In the genomic region with DNA sequence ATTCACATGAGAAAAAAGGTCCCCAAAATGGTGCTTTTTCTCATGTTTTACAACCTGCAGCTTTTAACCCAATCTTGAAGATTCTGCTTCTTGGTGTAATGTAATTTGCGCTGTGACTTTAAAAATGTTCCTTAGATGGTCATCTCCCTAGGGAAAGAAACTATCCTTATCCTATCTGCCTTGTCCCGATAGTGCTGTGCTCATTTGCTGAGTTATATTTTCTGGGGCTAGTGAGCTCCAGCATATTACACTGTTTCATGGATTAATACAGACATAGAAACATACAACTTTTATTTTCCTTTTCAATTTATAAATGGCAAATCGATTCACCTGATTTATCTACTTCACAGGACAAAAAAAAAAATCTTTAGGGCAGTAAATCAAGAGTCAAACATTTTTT, we compare ENCODE assay signal across 15 cellular contexts. TPM values are rescaled to one million over a fixed set of nuclear protein-coding genes. Genes with fewer than 3 reads are reported as not detected.
DNase-seq lines count a peak whose midpoint lies in the region; ATAC-seq lines count a peak whose summit lies in the region.
"Had no signal": no experiment of that assay in that cellular context is flagged by ENCODE, and none has a peak within 500 bp of the region (broad histone marks: within the 10 kb centered on the region; RNA-seq: fewer than 3 reads in every experiment).

No MANE protein-coding gene starts in this region.

- H3K4me3 ChIP-seq in BLaER1 treated with 17β-estradiol and CSF1 and Interleukin-3, amounts not matched to agents 10 nM and 100 nM: peak overlapping the region in 6 of 10 experiments; percentile 92 to 97 (median 94); a peak in 7 of 20 replicates
- H3K4me3 ChIP-seq in GM23248: peak overlapping the region; percentile 92
- no peak overlapping the region for H3K4me3 ChIP-seq in naive thymus-derived CD4-positive, alpha-beta T cell (ENCODE audit: low read length)

- no peaks in the 10 kb centered on the region for H3K27me3 Mint-ChIP-seq in activated CD8-positive, alpha-beta T cell treated with anti-CD3 and anti-CD28 coated beads, Interleukin-2, amount 10 ng/mL, durations not matched to agents 7 days and 5 days (ENCODE audit: low read depth)
- no peaks in the 10 kb centered on the region for H3K27me3 Mint-ChIP-seq in naive thymus-derived CD4-positive, alpha-beta T cell
- no peaks in the 10 kb centered on the region for H3K27me3 Mint-ChIP-seq in activated CD4-positive, alpha-beta memory T cell treated with anti-CD3 and anti-CD28 coated beads, Interleukin-2, amount 10 ng/mL, durations not matched to agents 7 days and 5 days

- no peak overlapping the region for H2AFZ ChIP-seq in GM23248

- 61 to 62% methylated on average over 3 of the region's 3 CpGs for WGBS in GM23248 (ENCODE audit: low coverage in 1 of 2, low lambda C conversion rate in 2 of 2, missing lambda C conversion rate in 2 of 2), 2 experiments

- peak overlapping the region in 4 of 11 experiments; percentile 33 to 99 (median 98); a peak in 7 of 22 replicates for H3K9ac ChIP-seq in BLaER1 treated with 17β-estradiol and CSF1 and Interleukin-3, amounts not matched to agents 10 nM and 100 nM
- peak overlapping the region; percentile 96 for H3K9ac ChIP-seq in GM23248

- POLR2A ChIA-PET in activated CD8-positive, alpha-beta T cell treated with anti-CD3 and anti-CD28 coated beads, Interleukin-2, amount 10 ng/mL, durations not matched to agents 7 days and 5 days (lab: Charles Lee): interaction anchor here (0.8 kb wide), 1 partner anchor 119 kb away, joined by 5 read pairs; no protein-coding TSS in a partner anchor
- POLR2A ChIA-PET in naive thymus-derived CD4-positive, alpha-beta T cell (lab: Charles Lee): interaction anchor here (1.0 to 2.2 kb wide), 2 partner anchors 107 to 118 kb away, joined by 4 to 9 read pairs; no protein-coding TSS in a partner anchor
- POLR2A ChIA-PET in activated CD4-positive, alpha-beta memory T cell treated with anti-CD3 and anti-CD28 coated beads, Interleukin-2, amount 10 ng/mL, durations not matched to agents 7 days and 5 days (lab: Charles Lee): interaction anchor here (1.2 to 2.2 kb wide), 2 partner anchors 16 to 119 kb away, joined by 3 to 12 read pairs; no protein-coding TSS in a partner anchor

- H3K27me3 ChIP-seq in BLaER1 treated with 17β-estradiol and CSF1 and Interleukin-3, amounts not matched to agents 10 nM and 100 nM: no peaks in the 10 kb centered on the region; a peak in 1 of 22 replicates
- no peaks in the 10 kb centered on the region for H3K27me3 ChIP-seq in GM23248 (replicated peaks; ENCODE audit: insufficient read depth)
- no peaks in the 10 kb centered on the region for H3K27me3 ChIP-seq in naive thymus-derived CD4-positive, alpha-beta T cell (ENCODE audit: control insufficient read depth in 2 of 2, insufficient read depth in 2 of 2, low read length in 2 of 2)
- H3K27me3 ChIP-seq: heart right ventricle had no signal

- peak overlapping the region; percentile 46 to 97 (median 89); a peak in 21 of 22 replicates for H3K4me2 ChIP-seq in BLaER1 treated with 17β-estradiol and CSF1 and Interleukin-3, amounts not matched to agents 10 nM and 100 nM
- H3K4me2 ChIP-seq in GM23248 (ENCODE audit: unreplicated experiment): peak overlapping the region; percentile 92

- no peaks in the 10 kb centered on the region for H3F3A ChIP-seq in GM23248 (ENCODE audit: insufficient read depth)

- intact Hi-C loops in naive thymus-derived CD4-positive, alpha-beta T cell (cut with micrococcal nuclease): no loop called here

- peaks cover 67% of the 10 kb centered on the region for H3K4me1 Mint-ChIP-seq in activated CD8-positive, alpha-beta T cell treated with anti-CD3 and anti-CD28 coated beads, Interleukin-2, amount 10 ng/mL, durations not matched to agents 7 days and 5 days (ENCODE audit: low read depth)
- H3K4me1 Mint-ChIP-seq in naive thymus-derived CD4-positive, alpha-beta T cell: peaks cover 56 to 83% (median 81%) of the 10 kb centered on the region in 7 donors
- peaks cover 70% of the 10 kb centered on the region for H3K4me1 Mint-ChIP-seq in activated CD4-positive, alpha-beta memory T cell treated with anti-CD3 and anti-CD28 coated beads, Interleukin-2, amount 10 ng/mL, durations not matched to agents 7 days and 5 days

- ATAC-seq in activated CD8-positive, alpha-beta T cell treated with anti-CD3 and anti-CD28 coated beads, Interleukin-2, amount 10 ng/mL, durations not matched to agents 7 days and 5 days: no peak
- ATAC-seq in naive thymus-derived CD4-positive, alpha-beta T cell: no peak
- ATAC-seq: activated naive CD4-positive, alpha-beta T cell treated with anti-CD3 and anti-CD28 coated beads, Interleukin-2, amount 50 U/mL, for 72 hours; heart right ventricle had no signal

- DNase-seq in GM23248 (peak; percentile 19), NK-92 (lab: John Stamatoyannopoulos, UW; ENCODE audit: unreplicated experiment) (no peak), NCI-H1417 treated with DMSO at 0.1 percent for 48 hours (lab: John Stamatoyannopoulos, UW) (no peak), ecto neural progenitor cell (ENCODE audit: low spot score) (no peak)
- no peak for DNase-seq in activated CD8-positive, alpha-beta T cell treated with anti-CD3 and anti-CD28 coated beads, Interleukin-2, amount 10 ng/mL, durations not matched to agents 7 days and 5 days
- no peak for DNase-seq in naive thymus-derived CD4-positive, alpha-beta T cell
- no peak for DNase-seq in activated CD4-positive, alpha-beta memory T cell treated with anti-CD3 and anti-CD28 coated beads, Interleukin-2, amount 10 ng/mL, durations not matched to agents 7 days and 5 days
- DNase-seq: activated CD4-positive, alpha-beta T cell treated with anti-CD3 and anti-CD28 coated beads for 4 hours; heart right ventricle; NCI-H1105 treated with DMSO at 0.1 percent for 48 hours; NCI-H226; substantia nigra; SW 1271 had no signal

- peaks cover 46 to 63% (median 50%) of the 10 kb centered on the region in 11 experiments for H3K36me3 ChIP-seq in BLaER1 treated with 17β-estradiol and CSF1 and Interleukin-3, amounts not matched to agents 10 nM and 100 nM
- H3K36me3 ChIP-seq in GM23248 (ENCODE audit: low read depth): peaks cover 27% of the 10 kb centered on the region
- H3K36me3 ChIP-seq in naive thymus-derived CD4-positive, alpha-beta T cell (ENCODE audit: control insufficient read depth in 2 of 3, insufficient read depth in 3 of 3, low read length in 3 of 3): peaks cover 3 to 31% (median 4%) of the 10 kb centered on the region in 3 experiments

- no peak overlapping the region for H3K27ac Mint-ChIP-seq in activated CD8-positive, alpha-beta T cell treated with anti-CD3 and anti-CD28 coated beads, Interleukin-2, amount 10 ng/mL, durations not matched to agents 7 days and 5 days
- peak overlapping the region in 2 of 9 donors; percentile 6 to 83 for H3K27ac Mint-ChIP-seq in naive thymus-derived CD4-positive, alpha-beta T cell
- no peak overlapping the region for H3K27ac Mint-ChIP-seq in activated CD4-positive, alpha-beta memory T cell treated with anti-CD3 and anti-CD28 coated beads, Interleukin-2, amount 10 ng/mL, durations not matched to agents 7 days and 5 days

- in situ Hi-C loops in GM23248 (cut with MboI): no loop called here

- peaks cover 46 to 69% (median 61%) of the 10 kb centered on the region in 10 experiments for H3K4me1 ChIP-seq in BLaER1 treated with 17β-estradiol and CSF1 and Interleukin-3, amounts not matched to agents 10 nM and 100 nM
- H3K4me1 ChIP-seq in GM23248 (ENCODE audit: insufficient read depth): peaks cover 31% of the 10 kb centered on the region
- H3K4me1 ChIP-seq in naive thymus-derived CD4-positive, alpha-beta T cell (ENCODE audit: control insufficient read depth in 2 of 2, insufficient read depth in 2 of 2, low read length in 2 of 2): peaks cover 47 to 52% of the 10 kb centered on the region in 2 donors

- H3K79me2 ChIP-seq in GM23248 (ENCODE audit: insufficient read depth): peaks cover 97% of the 10 kb centered on the region

- peaks cover 70 to 74% (median 72%) of the 10 kb centered on the region in 11 experiments for H4K20me1 ChIP-seq in BLaER1 treated with 17β-estradiol and CSF1 and Interleukin-3, amounts not matched to agents 10 nM and 100 nM
- no peaks in the 10 kb centered on the region for H4K20me1 ChIP-seq in GM23248 (ENCODE audit: insufficient read depth)

- no peaks in the 10 kb centered on the region for H3K9me2 ChIP-seq in GM23248 (ENCODE audit: insufficient read depth)

- peaks cover 47% of the 10 kb centered on the region for H3K36me3 Mint-ChIP-seq in activated CD8-positive, alpha-beta T cell treated with anti-CD3 and anti-CD28 coated beads, Interleukin-2, amount 10 ng/mL, durations not matched to agents 7 days and 5 days (ENCODE audit: low read depth)
- H3K36me3 Mint-ChIP-seq in naive thymus-derived CD4-positive, alpha-beta T cell: peaks cover 0 to 36% (median 26%) of the 10 kb centered on the region in 5 donors
- peaks cover 52% of the 10 kb centered on the region for H3K36me3 Mint-ChIP-seq in activated CD4-positive, alpha-beta memory T cell treated with anti-CD3 and anti-CD28 coated beads, Interleukin-2, amount 10 ng/mL, durations not matched to agents 7 days and 5 days (ENCODE audit: low read depth)

- H3K9me3 ChIP-seq in BLaER1 treated with 17β-estradiol and CSF1 and Interleukin-3, amounts not matched to agents 10 nM and 100 nM (replicated peaks in 1 of 11): no peaks in the 10 kb centered on the region
- H3K9me3 ChIP-seq in GM23248 (ENCODE audit: low read depth): no peaks in the 10 kb centered on the region
- H3K9me3 ChIP-seq in naive thymus-derived CD4-positive, alpha-beta T cell (ENCODE audit: control insufficient read depth in 2 of 3, low read length in 3 of 3): no peaks in the 10 kb centered on the region
- H3K9me3 ChIP-seq: heart right ventricle had no signal

- H3K9me3 Mint-ChIP-seq in activated CD8-positive, alpha-beta T cell treated with anti-CD3 and anti-CD28 coated beads, Interleukin-2, amount 10 ng/mL, durations not matched to agents 7 days and 5 days (ENCODE audit: insufficient read depth): no peaks in the 10 kb centered on the region
- H3K9me3 Mint-ChIP-seq in naive thymus-derived CD4-positive, alpha-beta T cell: no peaks in the 10 kb centered on the region
- no peaks in the 10 kb centered on the region for H3K9me3 Mint-ChIP-seq in activated CD4-positive, alpha-beta memory T cell treated with anti-CD3 and anti-CD28 coated beads, Interleukin-2, amount 10 ng/mL, durations not matched to agents 7 days and 5 days
- H3K9me3 Mint-ChIP-seq: activated naive CD4-positive, alpha-beta T cell treated with anti-CD3 and anti-CD28 coated beads, Interleukin-2, amount 50 U/mL, for 72 hours had no signal

- 0 out of 22 replicates have a peak overlapping the region, but pooled peaks of 1 of the 11 experiments have one; percentile 99 for H3K27ac ChIP-seq in BLaER1 treated with 17β-estradiol and CSF1 and Interleukin-3, amounts not matched to agents 10 nM and 100 nM
- no peak overlapping the region for H3K27ac ChIP-seq in GM23248
- no peak overlapping the region for H3K27ac ChIP-seq in naive thymus-derived CD4-positive, alpha-beta T cell (ENCODE audit: low read depth, low read length)
- H3K27ac ChIP-seq: heart right ventricle had no signal

- peak overlapping the region; percentile 2 for H3K4me3 Mint-ChIP-seq in activated CD8-positive, alpha-beta T cell treated with anti-CD3 and anti-CD28 coated beads, Interleukin-2, amount 10 ng/mL, durations not matched to agents 7 days and 5 days
- peak overlapping the region; percentile 7 to 95 (median 73) for H3K4me3 Mint-ChIP-seq in naive thymus-derived CD4-positive, alpha-beta T cell
- no peak overlapping the region for H3K4me3 Mint-ChIP-seq in activated CD4-positive, alpha-beta memory T cell treated with anti-CD3 and anti-CD28 coated beads, Interleukin-2, amount 10 ng/mL, durations not matched to agents 7 days and 5 days

- CTCF ChIA-PET in activated CD8-positive, alpha-beta T cell treated with anti-CD3 and anti-CD28 coated beads, Interleukin-2, amount 10 ng/mL, durations not matched to agents 7 days and 5 days (lab: Charles Lee): interaction anchor here (0.6 to 2.3 kb wide), 3 partner anchors 49 to 118 kb away, joined by 3 to 8 read pairs (median 8); no protein-coding TSS in a partner anchor
- CTCF ChIA-PET in naive thymus-derived CD4-positive, alpha-beta T cell (lab: Charles Lee): no interaction called here
- CTCF ChIA-PET in activated CD4-positive, alpha-beta memory T cell treated with anti-CD3 and anti-CD28 coated beads, Interleukin-2, amount 10 ng/mL, durations not matched to agents 7 days and 5 days (lab: Charles Lee): interaction anchor here (0.6 to 1.9 kb wide), 2 partner anchors 17 to 119 kb away, joined by 3 to 6 read pairs; no protein-coding TSS in a partner anchor

RNA-seq across cellular contexts. Expression of gene WAPL, which starts 2.8 kb away (rescaled TPM):
- 28.1 and 28.3 TPM in 2 replicates for total RNA-seq in GM23248 (2014; rRNA removed; shearing (Covaris generic))
- polyA plus RNA-seq in GM23248 (2016; fragmentation: Nextera tagmentation; extraction: Ambion mirVana): 15.5 and 17.1 TPM in 2 replicates
- 10 to 100 TPM; 49.6 to 50.7 TPM for total RNA-seq in activated CD8-positive, alpha-beta T cell treated with anti-CD3 and anti-CD28 coated beads, Interleukin-2, amount 10 ng/mL, durations not matched to agents 7 days and 5 days
- 10 to 100 TPM; 40.3 to 59.2 (median 53.4) TPM for total RNA-seq in naive thymus-derived CD4-positive, alpha-beta T cell
- polyA plus RNA-seq in naive thymus-derived CD4-positive, alpha-beta T cell: 10 to 100 TPM; 46.1 to 49.5 TPM
- 10 to 100 TPM; 46.7 to 47.5 TPM for total RNA-seq in activated CD4-positive, alpha-beta memory T cell treated with anti-CD3 and anti-CD28 coated beads, Interleukin-2, amount 10 ng/mL, durations not matched to agents 7 days and 5 days
